Comparison of ENCODE assay signal across 15 cellular contexts in the genomic region with DNA sequence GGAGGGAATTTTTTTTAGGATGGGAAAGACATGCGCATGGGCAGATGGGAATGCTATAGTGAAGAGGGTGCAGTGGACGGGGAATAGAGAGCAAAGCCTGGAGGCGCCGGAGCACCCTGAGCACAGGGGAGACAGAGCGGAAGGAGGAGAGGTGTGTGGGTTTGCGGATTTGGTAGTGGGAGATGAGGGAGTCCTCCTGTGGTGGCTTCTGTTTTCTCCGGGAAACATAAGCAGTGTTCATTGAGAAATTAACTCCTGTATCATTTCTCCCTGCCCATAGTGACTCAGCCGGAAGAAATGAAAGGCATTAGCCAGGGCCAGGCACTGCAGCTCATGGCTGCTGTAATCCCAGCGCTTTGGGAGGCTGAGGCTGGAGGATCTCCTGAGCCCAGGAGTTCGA. TPM values are rescaled to one million over a fixed set of nuclear protein-coding genes. Genes with fewer than 3 reads are reported as not detected.
DNase-seq lines count a peak whose midpoint lies in the region; ATAC-seq and TF ChIP-seq lines count a peak whose summit lies in the region.
"Had no signal": no experiment of that assay in that cellular context is flagged by ENCODE, and none has a peak within 500 bp of the region (broad histone marks: within the 10 kb centered on the region; RNA-seq: fewer than 3 reads in every experiment).

No MANE protein-coding gene starts in this region.

- CTCF ChIA-PET in HEK293 (lab: Yijun Ruan, JAX) = interaction anchor here (0.6 to 4.6 kb wide), 6 partner anchors 8 to 511 kb away, joined by 3 to 27 read pairs (median 5); no protein-coding TSS in a partner anchor

- TF ChIP-seq CTCF in HEK293 (tag by site-specific recombination; IDR thresholded peaks at IDR 0.05) (no peak), fibroblast of villous mesenchyme (IDR thresholded peaks at IDR 0.05; ENCODE audit: insufficient read depth, low read depth, low read length) (no peak)

- ATAC-seq in GM21825 (IDR thresholded peaks at IDR 0.05; ENCODE audit: unreplicated experiment) (no peak), HG03159 (IDR thresholded peaks at IDR 0.05; ENCODE audit: unreplicated experiment) (no peak), HG02870 (IDR thresholded peaks at IDR 0.05; ENCODE audit: unreplicated experiment) (no peak)
- ATAC-seq: GM12878, T-helper 17 cell had no signal

- POLR2A ChIA-PET in HEK293 (lab: Yijun Ruan, JAX) = no interaction called here

- DNase-seq in A172 (ENCODE audit: low spot score) (peak; percentile 79), T1000 (lab: John Stamatoyannopoulos, UW) (peak; percentile 29), fibroblast of villous mesenchyme (ENCODE audit: low read depth) (peak; percentile 61), NCI-H2081 treated with DMSO at 0.1 percent for 48 hours (lab: John Stamatoyannopoulos, UW) (no peak)
- DNase-seq: NCI-H2029; stimulated activated CD4-positive, alpha-beta T cell treated with anti-CD3 and anti-CD28 coated beads, Interleukin-1b, Interleukin-23, amount 100 ng/mL, for 48 hours; T-helper 17 cell had no signal

- 0 out of 2 replicates have a peak, but pooled peaks cover 2% of the 10 kb centered on the region for H3K4me1 ChIP-seq in HEK293 (ENCODE audit: control insufficient read depth, insufficient read depth, low read length)

- no peak overlapping the region for H3K27ac ChIP-seq in HEK293 (ENCODE audit: extremely low read depth, low read depth, low read length)
- H3K27ac ChIP-seq: KMS-11, upper lobe of left lung had no signal

- H3K4me3 ChIP-seq in HEK293 (ENCODE audit: low read depth, low read length) (no peak overlapping the region), fibroblast of villous mesenchyme (ENCODE audit: low read depth, low read length) (no peak overlapping the region)
- H3K4me3 ChIP-seq: GM12878, HAP-1, upper lobe of left lung had no signal

- H3K36me3 ChIP-seq in HEK293 (ENCODE audit: control insufficient read depth in 2 of 2, insufficient read depth in 1 of 2, low read length in 2 of 2) = no peaks in the 10 kb centered on the region
- H3K36me3 ChIP-seq: HAP-1, upper lobe of left lung had no signal

- no peaks in the 10 kb centered on the region for H3K9me3 ChIP-seq in HEK293 (ENCODE audit: control insufficient read depth, insufficient read depth, low read depth, low read length)
- H3K9me3 ChIP-seq: HAP-1, upper lobe of left lung had no signal

TF ChIP-seq in HEK293, 187 proteins besides CTCF, POLR2A, EP300 and RAD21:
- TF ChIP-seq PRDM1 (tag by site-specific recombination; IDR thresholded peaks at IDR 0.05) = peak; percentile 32; the same call in 1 of the 2 replicates
- TF ChIP-seq, protein P1, sequence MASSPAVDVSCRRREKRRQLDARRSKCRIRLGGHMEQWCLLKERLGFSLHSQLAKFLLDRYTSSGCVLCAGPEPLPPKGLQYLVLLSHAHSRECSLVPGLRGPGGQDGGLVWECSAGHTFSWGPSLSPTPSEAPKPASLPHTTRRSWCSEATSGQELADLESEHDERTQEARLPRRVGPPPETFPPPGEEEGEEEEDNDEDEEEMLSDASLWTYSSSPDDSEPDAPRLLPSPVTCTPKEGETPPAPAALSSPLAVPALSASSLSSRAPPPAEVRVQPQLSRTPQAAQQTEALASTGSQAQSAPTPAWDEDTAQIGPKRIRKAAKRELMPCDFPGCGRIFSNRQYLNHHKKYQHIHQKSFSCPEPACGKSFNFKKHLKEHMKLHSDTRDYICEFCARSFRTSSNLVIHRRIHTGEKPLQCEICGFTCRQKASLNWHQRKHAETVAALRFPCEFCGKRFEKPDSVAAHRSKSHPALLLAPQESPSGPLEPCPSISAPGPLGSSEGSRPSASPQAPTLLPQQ (tag by site-specific recombination; IDR thresholded peaks at IDR 0.05) = no peak

RNA-seq across cellular contexts. Expression of a gene that starts 4.7 kb away (rescaled TPM):
- total RNA-seq in A172 (2014; rRNA removed; shearing (Covaris generic)) = 25.2 and 27.4 TPM in 2 replicates
- 42.7 and 53.8 TPM in 2 replicates for total RNA-seq in fibroblast of villous mesenchyme
